ENCODE assay signal across 1 cellular context in the genomic region with DNA sequence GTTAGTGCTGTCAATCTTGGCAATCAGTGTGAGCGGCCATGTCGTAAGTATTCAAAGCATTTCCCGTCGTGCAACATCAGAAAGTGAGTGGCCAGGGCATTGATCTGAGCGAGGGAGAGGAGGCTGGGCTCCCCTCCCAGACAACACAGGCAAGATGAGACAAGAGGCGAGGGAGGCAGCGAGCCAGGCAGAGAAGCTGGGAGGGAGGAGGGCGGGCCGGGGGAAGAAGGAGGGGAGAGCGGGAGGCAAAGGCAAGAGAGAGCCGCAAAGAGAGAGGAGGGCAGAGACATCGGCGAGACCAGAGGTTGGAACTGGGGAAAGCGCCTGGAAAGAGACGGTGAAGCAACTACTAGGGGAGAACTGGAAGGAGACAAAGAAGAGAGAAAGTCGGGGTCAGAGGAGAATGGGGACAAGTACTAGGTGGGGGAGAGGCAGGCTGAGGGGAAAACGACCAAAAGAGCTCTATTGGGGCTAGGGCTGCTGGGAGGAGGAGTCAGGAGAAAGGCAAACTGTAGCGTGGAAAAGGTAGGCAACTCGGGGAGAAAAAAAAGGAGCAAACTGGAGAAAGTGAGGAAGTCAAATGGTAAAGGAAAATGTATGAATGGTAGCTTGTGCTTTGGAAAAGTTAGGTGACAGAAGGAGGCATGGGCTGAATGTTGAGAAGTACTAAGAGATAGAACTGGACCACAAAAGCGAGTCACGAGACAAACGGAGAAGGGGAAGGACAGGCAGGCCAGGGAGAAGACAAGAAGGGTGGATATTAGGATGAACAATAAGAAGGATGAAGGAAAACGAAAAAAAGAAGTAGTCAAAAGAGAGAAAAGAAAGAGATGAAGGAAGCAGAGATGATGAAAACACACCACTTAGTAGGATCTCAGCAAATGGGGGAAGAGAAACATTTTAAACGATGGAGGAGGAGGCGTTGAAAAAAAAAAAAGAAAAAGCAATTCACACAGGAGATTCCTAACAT.
TF ChIP-seq lines count a peak whose summit lies in the region.

No MANE protein-coding gene starts in this region.

TF ChIP-seq in K562, 482 proteins besides CTCF, POLR2A, EP300 and RAD21 (continued from another document and continues in another):
- TF ChIP-seq, protein P1, sequence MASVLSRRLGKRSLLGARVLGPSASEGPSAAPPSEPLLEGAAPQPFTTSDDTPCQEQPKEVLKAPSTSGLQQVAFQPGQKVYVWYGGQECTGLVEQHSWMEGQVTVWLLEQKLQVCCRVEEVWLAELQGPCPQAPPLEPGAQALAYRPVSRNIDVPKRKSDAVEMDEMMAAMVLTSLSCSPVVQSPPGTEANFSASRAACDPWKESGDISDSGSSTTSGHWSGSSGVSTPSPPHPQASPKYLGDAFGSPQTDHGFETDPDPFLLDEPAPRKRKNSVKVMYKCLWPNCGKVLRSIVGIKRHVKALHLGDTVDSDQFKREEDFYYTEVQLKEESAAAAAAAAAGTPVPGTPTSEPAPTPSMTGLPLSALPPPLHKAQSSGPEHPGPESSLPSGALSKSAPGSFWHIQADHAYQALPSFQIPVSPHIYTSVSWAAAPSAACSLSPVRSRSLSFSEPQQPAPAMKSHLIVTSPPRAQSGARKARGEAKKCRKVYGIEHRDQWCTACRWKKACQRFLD (CRISPR knock-in tag; IDR thresholded peaks at IDR 0.05), result no peak
- TF ChIP-seq SNIP1 (IDR thresholded peaks at IDR 0.05; ENCODE audit: low read depth), result no peak
- 0 out of 2 replicates have a peak, but pooled peaks have one; percentile 52 for TF ChIP-seq HLTF (IDR thresholded peaks at IDR 0.05)
- no peak for TF ChIP-seq ZNF175 (CRISPR knock-in tag; IDR thresholded peaks at IDR 0.05; ENCODE audit: low read depth)
- TF ChIP-seq SREBF1 (IDR thresholded peaks at IDR 0.05; ENCODE audit: borderline replicate concordance, low read depth, low read length), result no peak
- TF ChIP-seq, protein P2, sequence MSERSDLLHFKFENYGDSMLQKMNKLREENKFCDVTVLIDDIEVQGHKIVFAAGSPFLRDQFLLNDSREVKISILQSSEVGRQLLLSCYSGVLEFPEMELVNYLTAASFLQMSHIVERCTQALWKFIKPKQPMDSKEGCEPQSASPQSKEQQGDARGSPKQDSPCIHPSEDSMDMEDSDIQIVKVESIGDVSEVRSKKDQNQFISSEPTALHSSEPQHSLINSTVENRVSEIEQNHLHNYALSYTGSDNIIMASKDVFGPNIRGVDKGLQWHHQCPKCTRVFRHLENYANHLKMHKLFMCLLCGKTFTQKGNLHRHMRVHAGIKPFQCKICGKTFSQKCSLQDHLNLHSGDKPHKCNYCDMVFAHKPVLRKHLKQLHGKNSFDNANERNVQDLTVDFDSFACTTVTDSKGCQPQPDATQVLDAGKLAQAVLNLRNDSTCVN (CRISPR knock-in tag; IDR thresholded peaks at IDR 0.05), result no peak
- TF ChIP-seq, protein P3, sequence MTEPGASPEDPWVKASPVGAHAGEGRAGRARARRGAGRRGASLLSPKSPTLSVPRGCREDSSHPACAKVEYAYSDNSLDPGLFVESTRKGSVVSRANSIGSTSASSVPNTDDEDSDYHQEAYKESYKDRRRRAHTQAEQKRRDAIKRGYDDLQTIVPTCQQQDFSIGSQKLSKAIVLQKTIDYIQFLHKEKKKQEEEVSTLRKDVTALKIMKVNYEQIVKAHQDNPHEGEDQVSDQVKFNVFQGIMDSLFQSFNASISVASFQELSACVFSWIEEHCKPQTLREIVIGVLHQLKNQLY (CRISPR knock-in tag; conservative IDR thresholded peaks at IDR 0.05), result no peak
- TF ChIP-seq ZNF263 (CRISPR knock-in tag; IDR thresholded peaks at IDR 0.05; ENCODE audit: borderline replicate concordance), result peak; percentile 77
- no peak for TF ChIP-seq TBL1XR1 (IDR thresholded peaks at IDR 0.05; ENCODE audit: low read length in 2 of 2)
- TF ChIP-seq, protein P4, sequence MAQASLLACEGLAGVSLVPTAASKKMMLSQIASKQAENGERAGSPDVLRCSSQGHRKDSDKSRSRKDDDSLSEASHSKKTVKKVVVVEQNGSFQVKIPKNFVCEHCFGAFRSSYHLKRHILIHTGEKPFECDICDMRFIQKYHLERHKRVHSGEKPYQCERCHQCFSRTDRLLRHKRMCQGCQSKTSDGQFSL (CRISPR knock-in tag; IDR thresholded peaks at IDR 0.05), result no peak
- TF ChIP-seq, protein P4 (tag; IDR thresholded peaks at IDR 0.05), result no peak
- TF ChIP-seq U2AF1 (optimal IDR thresholded peaks at IDR 0.05; ENCODE audit: low read depth, low read length), result no peak
- TF ChIP-seq HDAC2 (IDR thresholded peaks at IDR 0.05), result 0 out of 2 replicates have a peak, but pooled peaks have one; percentile 24
- no peak for TF ChIP-seq NR3C1 (CRISPR knock-in tag; IDR thresholded peaks at IDR 0.05)
- no peak for TF ChIP-seq TEAD2 (tag; IDR thresholded peaks at IDR 0.05)
- TF ChIP-seq HEY1 (CRISPR knock-in tag; IDR thresholded peaks at IDR 0.05; ENCODE audit: borderline replicate concordance), result no peak
- TF ChIP-seq, protein P5, sequence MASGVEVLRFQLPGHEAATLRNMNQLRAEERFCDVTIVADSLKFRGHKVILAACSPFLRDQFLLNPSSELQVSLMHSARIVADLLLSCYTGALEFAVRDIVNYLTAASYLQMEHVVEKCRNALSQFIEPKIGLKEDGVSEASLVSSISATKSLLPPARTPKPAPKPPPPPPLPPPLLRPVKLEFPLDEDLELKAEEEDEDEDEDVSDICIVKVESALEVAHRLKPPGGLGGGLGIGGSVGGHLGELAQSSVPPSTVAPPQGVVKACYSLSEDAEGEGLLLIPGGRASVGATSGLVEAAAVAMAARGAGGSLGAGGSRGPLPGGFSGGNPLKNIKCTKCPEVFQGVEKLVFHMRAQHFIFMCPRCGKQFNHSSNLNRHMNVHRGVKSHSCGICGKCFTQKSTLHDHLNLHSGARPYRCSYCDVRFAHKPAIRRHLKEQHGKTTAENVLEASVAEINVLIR (CRISPR knock-in tag; IDR thresholded peaks at IDR 0.05), result no peak
- no peak for TF ChIP-seq MEF2D (tag; conservative IDR thresholded peaks at IDR 0.05; ENCODE audit: low read depth)
- TF ChIP-seq CBFA2T2 (conservative IDR thresholded peaks at IDR 0.05), result no peak
- TF ChIP-seq CBFA2T3 (IDR thresholded peaks at IDR 0.05), result no peak
- no peak for TF ChIP-seq NCOA6 (IDR thresholded peaks at IDR 0.05)
- TF ChIP-seq RNF2 (IDR thresholded peaks at IDR 0.05), result no peak
- TF ChIP-seq, protein P6, sequence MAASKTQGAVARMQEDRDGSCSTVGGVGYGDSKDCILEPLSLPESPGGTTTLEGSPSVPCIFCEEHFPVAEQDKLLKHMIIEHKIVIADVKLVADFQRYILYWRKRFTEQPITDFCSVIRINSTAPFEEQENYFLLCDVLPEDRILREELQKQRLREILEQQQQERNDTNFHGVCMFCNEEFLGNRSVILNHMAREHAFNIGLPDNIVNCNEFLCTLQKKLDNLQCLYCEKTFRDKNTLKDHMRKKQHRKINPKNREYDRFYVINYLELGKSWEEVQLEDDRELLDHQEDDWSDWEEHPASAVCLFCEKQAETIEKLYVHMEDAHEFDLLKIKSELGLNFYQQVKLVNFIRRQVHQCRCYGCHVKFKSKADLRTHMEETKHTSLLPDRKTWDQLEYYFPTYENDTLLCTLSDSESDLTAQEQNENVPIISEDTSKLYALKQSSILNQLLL (CRISPR knock-in tag; IDR thresholded peaks at IDR 0.05; ENCODE audit: borderline replicate concordance), result no peak
- no peak for TF ChIP-seq ZKSCAN8 (CRISPR knock-in tag; IDR thresholded peaks at IDR 0.05)
- no peak for TF ChIP-seq PURB (CRISPR knock-in tag; IDR thresholded peaks at IDR 0.05; ENCODE audit: low read depth)
- TF ChIP-seq EP400 (IDR thresholded peaks at IDR 0.05), result no peak
- TF ChIP-seq FOXJ2 (tag; IDR thresholded peaks at IDR 0.05), result no peak
- TF ChIP-seq, protein P7, sequence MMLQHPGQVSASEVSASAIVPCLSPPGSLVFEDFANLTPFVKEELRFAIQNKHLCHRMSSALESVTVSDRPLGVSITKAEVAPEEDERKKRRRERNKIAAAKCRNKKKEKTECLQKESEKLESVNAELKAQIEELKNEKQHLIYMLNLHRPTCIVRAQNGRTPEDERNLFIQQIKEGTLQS (IDR thresholded peaks at IDR 0.05), result no peak
- TF ChIP-seq, protein P7 (CRISPR knock-in tag; conservative IDR thresholded peaks at IDR 0.05), result no peak
- no peak for TF ChIP-seq DACH1 (IDR thresholded peaks at IDR 0.05; ENCODE audit: partially characterized antibody)
- TF ChIP-seq MEIS2 (IDR thresholded peaks at IDR 0.05; ENCODE audit: partially characterized antibody), result peak; percentile 22
- TF ChIP-seq DMBX1 (CRISPR knock-in tag; IDR thresholded peaks at IDR 0.05; ENCODE audit: borderline replicate concordance), result no peak
- TF ChIP-seq POLR2AphosphoS5 (IDR thresholded peaks at IDR 0.05; ENCODE audit: control insufficient read depth, insufficient read depth, low read depth, low read length), result peak; percentile 43; the same call in 1 of the 2 replicates
- no peak for TF ChIP-seq RBM15 (IDR thresholded peaks at IDR 0.05; ENCODE audit: insufficient read depth, low read length)
- no peak for TF ChIP-seq RBM17 (IDR thresholded peaks at IDR 0.05; ENCODE audit: borderline replicate concordance, low read depth, low read length)
- TF ChIP-seq CHD4 (IDR thresholded peaks at IDR 0.05; ENCODE audit: insufficient read depth, insufficient replicate concordance, low read depth, low read length, poor library complexity, severe bottlenecking), result no peak
- TF ChIP-seq, protein P8, sequence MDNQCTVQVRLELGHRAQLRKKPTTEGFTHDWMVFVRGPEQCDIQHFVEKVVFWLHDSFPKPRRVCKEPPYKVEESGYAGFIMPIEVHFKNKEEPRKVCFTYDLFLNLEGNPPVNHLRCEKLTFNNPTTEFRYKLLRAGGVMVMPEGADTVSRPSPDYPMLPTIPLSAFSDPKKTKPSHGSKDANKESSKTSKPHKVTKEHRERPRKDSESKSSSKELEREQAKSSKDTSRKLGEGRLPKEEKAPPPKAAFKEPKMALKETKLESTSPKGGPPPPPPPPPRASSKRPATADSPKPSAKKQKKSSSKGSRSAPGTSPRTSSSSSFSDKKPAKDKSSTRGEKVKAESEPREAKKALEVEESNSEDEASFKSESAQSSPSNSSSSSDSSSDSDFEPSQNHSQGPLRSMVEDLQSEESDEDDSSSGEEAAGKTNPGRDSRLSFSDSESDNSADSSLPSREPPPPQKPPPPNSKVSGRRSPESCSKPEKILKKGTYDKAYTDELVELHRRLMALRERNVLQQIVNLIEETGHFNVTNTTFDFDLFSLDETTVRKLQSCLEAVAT (IDR thresholded peaks at IDR 0.05), result 0 out of 4 replicates have a peak, but pooled peaks of 1 of the 2 experiments have one; percentile 36
- TF ChIP-seq, protein P9, sequence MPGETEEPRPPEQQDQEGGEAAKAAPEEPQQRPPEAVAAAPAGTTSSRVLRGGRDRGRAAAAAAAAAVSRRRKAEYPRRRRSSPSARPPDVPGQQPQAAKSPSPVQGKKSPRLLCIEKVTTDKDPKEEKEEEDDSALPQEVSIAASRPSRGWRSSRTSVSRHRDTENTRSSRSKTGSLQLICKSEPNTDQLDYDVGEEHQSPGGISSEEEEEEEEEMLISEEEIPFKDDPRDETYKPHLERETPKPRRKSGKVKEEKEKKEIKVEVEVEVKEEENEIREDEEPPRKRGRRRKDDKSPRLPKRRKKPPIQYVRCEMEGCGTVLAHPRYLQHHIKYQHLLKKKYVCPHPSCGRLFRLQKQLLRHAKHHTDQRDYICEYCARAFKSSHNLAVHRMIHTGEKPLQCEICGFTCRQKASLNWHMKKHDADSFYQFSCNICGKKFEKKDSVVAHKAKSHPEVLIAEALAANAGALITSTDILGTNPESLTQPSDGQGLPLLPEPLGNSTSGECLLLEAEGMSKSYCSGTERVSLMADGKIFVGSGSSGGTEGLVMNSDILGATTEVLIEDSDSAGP (CRISPR knock-in tag; IDR thresholded peaks at IDR 0.05), result no peak
- no peak for TF ChIP-seq NELFE (IDR thresholded peaks at IDR 0.05; ENCODE audit: insufficient read depth, insufficient read length)
- no peak for TF ChIP-seq POLR2AphosphoS2 (IDR thresholded peaks at IDR 0.05; ENCODE audit: low read length)
- TF ChIP-seq POLR3G (IDR thresholded peaks at IDR 0.05; ENCODE audit: extremely low read depth, insufficient read length, insufficient replicate concordance), result no peak
- no peak for TF ChIP-seq MCM7 (IDR thresholded peaks at IDR 0.05)
- no peak for TF ChIP-seq CBX3 (IDR thresholded peaks at IDR 0.05; ENCODE audit: borderline replicate concordance in 1 of 2, low read length in 2 of 2)
- no peak for TF ChIP-seq ZNF785 (CRISPR knock-in tag; IDR thresholded peaks at IDR 0.05)
- TF ChIP-seq TCF3 (CRISPR knock-in tag; IDR thresholded peaks at IDR 0.05), result no peak
- no peak for TF ChIP-seq RBM34 (IDR thresholded peaks at IDR 0.05; ENCODE audit: borderline replicate concordance, insufficient read depth, low read length)
- no peak for TF ChIP-seq ZKSCAN3 (CRISPR knock-in tag; IDR thresholded peaks at IDR 0.05)
- no peak for TF ChIP-seq TAL1 (IDR thresholded peaks at IDR 0.05)
- TF ChIP-seq, protein P10, sequence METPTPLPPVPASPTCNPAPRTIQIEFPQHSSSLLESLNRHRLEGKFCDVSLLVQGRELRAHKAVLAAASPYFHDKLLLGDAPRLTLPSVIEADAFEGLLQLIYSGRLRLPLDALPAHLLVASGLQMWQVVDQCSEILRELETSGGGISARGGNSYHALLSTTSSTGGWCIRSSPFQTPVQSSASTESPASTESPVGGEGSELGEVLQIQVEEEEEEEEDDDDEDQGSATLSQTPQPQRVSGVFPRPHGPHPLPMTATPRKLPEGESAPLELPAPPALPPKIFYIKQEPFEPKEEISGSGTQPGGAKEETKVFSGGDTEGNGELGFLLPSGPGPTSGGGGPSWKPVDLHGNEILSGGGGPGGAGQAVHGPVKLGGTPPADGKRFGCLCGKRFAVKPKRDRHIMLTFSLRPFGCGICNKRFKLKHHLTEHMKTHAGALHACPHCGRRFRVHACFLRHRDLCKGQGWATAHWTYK (CRISPR knock-in tag; IDR thresholded peaks at IDR 0.05), result no peak
- TF ChIP-seq POLR2B (IDR thresholded peaks at IDR 0.05; ENCODE audit: low read depth, partially characterized antibody), result peak; percentile 8
- TF ChIP-seq, protein P11, sequence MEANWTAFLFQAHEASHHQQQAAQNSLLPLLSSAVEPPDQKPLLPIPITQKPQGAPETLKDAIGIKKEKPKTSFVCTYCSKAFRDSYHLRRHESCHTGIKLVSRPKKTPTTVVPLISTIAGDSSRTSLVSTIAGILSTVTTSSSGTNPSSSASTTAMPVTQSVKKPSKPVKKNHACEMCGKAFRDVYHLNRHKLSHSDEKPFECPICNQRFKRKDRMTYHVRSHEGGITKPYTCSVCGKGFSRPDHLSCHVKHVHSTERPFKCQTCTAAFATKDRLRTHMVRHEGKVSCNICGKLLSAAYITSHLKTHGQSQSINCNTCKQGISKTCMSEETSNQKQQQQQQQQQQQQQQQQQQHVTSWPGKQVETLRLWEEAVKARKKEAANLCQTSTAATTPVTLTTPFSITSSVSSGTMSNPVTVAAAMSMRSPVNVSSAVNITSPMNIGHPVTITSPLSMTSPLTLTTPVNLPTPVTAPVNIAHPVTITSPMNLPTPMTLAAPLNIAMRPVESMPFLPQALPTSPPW (CRISPR knock-in tag; IDR thresholded peaks at IDR 0.05), result peak; percentile 57
- TF ChIP-seq HNRNPH1 (optimal IDR thresholded peaks at IDR 0.05; ENCODE audit: low read depth, low read length), result no peak
- peak in 1 of 2 experiments; percentile 7; a peak in 1 of 4 replicates for TF ChIP-seq RCOR1 (IDR thresholded peaks at IDR 0.05; ENCODE audit: borderline replicate concordance in 1 of 2, low read depth in 2 of 2, low read length in 2 of 2)
- TF ChIP-seq ZNF696 (CRISPR knock-in tag; conservative IDR thresholded peaks at IDR 0.05), result no peak
- no peak for TF ChIP-seq SMC3 (conservative IDR thresholded peaks at IDR 0.05; ENCODE audit: insufficient read depth, low read depth, low read length)
